8 cellular contexts compared by ENCODE assay signal in genomic region chr20:325889-326644, GRCh38. TPM values are rescaled to one million over a fixed set of nuclear protein-coding genes. Genes with fewer than 3 reads are reported as not detected.
DNase-seq lines count a peak whose midpoint lies in the region; ATAC-seq and TF ChIP-seq lines count a peak whose summit lies in the region.

No MANE protein-coding gene starts in this region.

- no peaks in the 10 kb centered on the region for H3K27me3 ChIP-seq in colonic mucosa

- no peak for TF ChIP-seq CTCF in GM20000 (IDR thresholded peaks at IDR 0.05; ENCODE audit: extremely low read depth, missing control alignments)
- TF ChIP-seq CTCF in WI38 (IDR thresholded peaks at IDR 0.05; ENCODE audit: low read depth, low read length) = no peak
- TF ChIP-seq CTCF in colonic mucosa (IDR thresholded peaks at IDR 0.05) = no peak

- intact Hi-C loops in colonic mucosa (cut with DNase I) = loop anchor here (10.0 kb wide), 1 partner anchor 51 kb away; no protein-coding TSS in a partner anchor
- intact Hi-C loops in left colon (cut with DNase I, micrococcal nuclease) = no loop called here

- peak overlapping the region; percentile 81 for H3K27ac ChIP-seq in colonic mucosa

- peak overlapping the region; percentile 83 for H3K4me3 ChIP-seq in WI38 (ENCODE audit: low read depth, low read length)
- H3K4me3 ChIP-seq in colonic mucosa = peak overlapping the region; percentile 59

- no peak for ATAC-seq in left colon
- no peak for ATAC-seq in GM21529 (IDR thresholded peaks at IDR 0.05; ENCODE audit: unreplicated experiment)

- no peaks in the 10 kb centered on the region for H3K4me1 ChIP-seq in colonic mucosa

- no peaks in the 10 kb centered on the region for H3K36me3 ChIP-seq in colonic mucosa

- peak in 11 of 14 donors; percentile 41 to 81 (median 57) for DNase-seq in C1 segment of cervical spinal cord (lab: John Stamatoyannopoulos, UW)
- peak; percentile 82 for DNase-seq in GM20000 (ENCODE audit: low spot score)
- DNase-seq in NCI-H1092 treated with DMSO at 0.1 percent for 48 hours (lab: John Stamatoyannopoulos, UW) = peak; percentile 62
- DNase-seq in colonic mucosa = peak; percentile 61
- DNase-seq in left colon = peak; percentile 64 to 73
- DNase-seq in stimulated activated CD4-positive, alpha-beta T cell treated with anti-CD3 and anti-CD28 coated beads, Interleukin-15, amount 100 ng/mL, for 24 hours = peak; percentile 60

- no peaks in the 10 kb centered on the region for H3K9me3 ChIP-seq in colonic mucosa

- H3K9ac ChIP-seq in colonic mucosa (ENCODE audit: low read depth in 2 of 2, low read length in 2 of 2) = peak overlapping the region; percentile 66 to 74

RNA-seq across cellular contexts. Expression of gene SOX12, which starts 0.7 kb away (rescaled TPM):
- total RNA-seq in colonic mucosa (1 to 10 TPM; 5.0 to 7.5 TPM), left colon (1 to 10 TPM; 3.8 to 5.6 TPM)

RNA-seq across cellular contexts. Expression of gene NRSN2, which starts 20.8 kb away (rescaled TPM):
- total RNA-seq in colonic mucosa (10 to 100 TPM; 11.2 to 18.3 TPM), left colon (1 to 10 TPM; 9.4 to 10.0 TPM)

RNA-seq across cellular contexts. Expression of gene ZCCHC3, which starts 28.7 kb away (rescaled TPM):
- 10 to 100 TPM; 13.7 to 15.6 TPM for total RNA-seq in colonic mucosa
- 10 to 100 TPM; 10.2 to 13.0 TPM for total RNA-seq in left colon

RNA-seq across cellular contexts. Expression of gene C20orf96, which starts 35.5 kb away (rescaled TPM):
- total RNA-seq in colonic mucosa (1 to 10 TPM; 7.9 to 8.2 TPM), left colon (10 to 100 TPM; 10.1 to 13.1 TPM)

RNA-seq across cellular contexts. Expression of gene TRIB3, which starts 54.5 kb away (rescaled TPM):
- total RNA-seq in colonic mucosa (10 to 100 TPM; 13.5 to 48.5 TPM), left colon (10 to 100 TPM in 1 of 2 donors, 1 to 10 TPM in 1; 6.4 to 16.7 TPM)
